1 cellular context compared by ENCODE assay signal in genomic region chr2:160353166-160353565, GRCh38.
TF ChIP-seq lines count a peak whose summit lies in the region.

No MANE protein-coding gene starts in this region.

TF ChIP-seq in GM23338, 12 proteins besides CTCF, POLR2A, EP300 and RAD21 (continued from another document):
- TF ChIP-seq ZNF331 (CRISPR knock-in tag; IDR thresholded peaks at IDR 0.05; ENCODE audit: low read depth) (no peak), JUNB (IDR thresholded peaks at IDR 0.05; ENCODE audit: unreplicated experiment) (no peak), STAT1 (IDR thresholded peaks at IDR 0.05; ENCODE audit: unreplicated experiment) (no peak)
